In the genomic region with DNA sequence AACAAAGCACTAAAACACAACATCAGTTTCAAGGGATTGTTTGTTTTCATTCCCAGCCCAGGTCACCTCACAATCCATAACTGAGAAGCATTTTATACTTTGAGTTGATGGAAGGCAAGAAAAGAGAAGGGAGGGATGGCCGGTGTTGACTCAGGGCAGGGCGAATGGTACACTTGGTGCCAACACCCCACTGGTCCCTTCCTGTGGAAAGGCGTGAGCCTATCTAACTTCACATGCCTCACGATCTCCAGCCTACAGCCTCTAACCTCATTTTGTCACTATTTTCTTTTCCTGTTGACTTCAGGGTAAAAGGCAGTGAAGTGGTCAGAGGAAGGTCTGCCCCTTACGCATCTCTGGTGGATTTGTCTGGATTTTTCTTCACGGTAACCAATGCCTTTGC, we compare ENCODE assay signal across 17 cellular contexts. TPM values are rescaled to one million over a fixed set of nuclear protein-coding genes. Genes with fewer than 3 reads are reported as not detected.
DNase-seq lines count a peak whose midpoint lies in the region; ATAC-seq, FAIRE-seq and TF ChIP-seq lines count a peak whose summit lies in the region.
"Had no signal": no experiment of that assay in that cellular context is flagged by ENCODE, and none has a peak within 500 bp of the region (broad histone marks: within the 10 kb centered on the region; RNA-seq: fewer than 3 reads in every experiment).

No MANE protein-coding gene starts in this region.

- H3K9ac ChIP-seq in HepG2 (ENCODE audit: insufficient read depth, low read depth, low read length) (no peak overlapping the region), endothelial cell of umbilical vein (replicated peaks; ENCODE audit: extremely low read depth, insufficient read depth, low read length) (no peak overlapping the region), neural cell (ENCODE audit: low read length) (peak overlapping the region; percentile 30)

- TF ChIP-seq POLR2A in right lobe of liver (IDR thresholded peaks at IDR 0.05) (no peak), HepG2 (IDR thresholded peaks at IDR 0.05; ENCODE audit: insufficient read depth in 1 of 2, low read depth in 2 of 2, low read length in 2 of 2) (no peak), endothelial cell of umbilical vein (IDR thresholded peaks at IDR 0.05; ENCODE audit: low read depth, low read length) (no peak), spleen (IDR thresholded peaks at IDR 0.05) (no peak)

- TF ChIP-seq EP300 in HepG2 (IDR thresholded peaks at IDR 0.05; ENCODE audit: low read depth in 2 of 2, low read length in 2 of 2) (no peak), HepG2 (CRISPR knock-in tag; IDR thresholded peaks at IDR 0.05; ENCODE audit: borderline replicate concordance) (no peak), neural cell (conservative IDR thresholded peaks at IDR 0.05; ENCODE audit: poor library complexity, severe bottlenecking) (no peak)

- H3K4me2 ChIP-seq in HepG2 (ENCODE audit: low read depth, low read length) (no peak overlapping the region), endothelial cell of umbilical vein (ENCODE audit: insufficient read depth, low read length) (peak overlapping the region; percentile 14), neural cell (ENCODE audit: low read length) (no peak overlapping the region)

- CTCF ChIA-PET in HepG2 (lab: Yijun Ruan, JAX; ENCODE audit: low intra/inter-chr PET ratio, low total read pairs) (no interaction called here), endothelial cell of umbilical vein (lab: Charles Lee) (no interaction called here)

- WGBS in right lobe of liver (ENCODE audit: insufficient coverage, low coverage, low lambda C conversion rate, missing lambda C conversion rate): 69% methylated on average over 6 of the region's 6 CpGs
- WGBS in HepG2 (ENCODE audit: low lambda C conversion rate): 86% methylated on average over 6 of the region's 6 CpGs
- 72 to 86% (median 82%) methylated on average over 6 of the region's 6 CpGs for WGBS in spleen, 5 donors

- H3K9me1 ChIP-seq in endothelial cell of umbilical vein (replicated peaks; ENCODE audit: control insufficient read depth, extremely low read depth, insufficient read depth, low read length): no peaks in the 10 kb centered on the region

- H3K9me3 ChIP-seq in right lobe of liver (no peaks in the 10 kb centered on the region), HepG2 (ENCODE audit: low read length) (no peaks in the 10 kb centered on the region), endothelial cell of umbilical vein (replicated peaks; ENCODE audit: control insufficient read depth, insufficient read depth, low read length) (no peaks in the 10 kb centered on the region), neural cell (ENCODE audit: low read length) (no peaks in the 10 kb centered on the region), spleen (no peaks in the 10 kb centered on the region)
- H3K9me3 ChIP-seq: MG63 had no signal

- H3K4me1 ChIP-seq in right lobe of liver (no peaks in the 10 kb centered on the region), HepG2 (ENCODE audit: insufficient read depth, low read length) (no peaks in the 10 kb centered on the region), endothelial cell of umbilical vein (ENCODE audit: control insufficient read depth, extremely low read depth, insufficient read depth, low read length) (peaks cover 12% of the 10 kb centered on the region), spleen (peaks cover 0 to 6% (median 3%) of the 10 kb centered on the region in 6 donors)

- intact Hi-C loops in right lobe of liver (cut with DNase I): no loop called here
- intact Hi-C loops in HepG2 (cut with micrococcal nuclease; ENCODE audit: unreplicated experiment): no loop called here
- intact Hi-C loops in endothelial cell of umbilical vein (cut with micrococcal nuclease): no loop called here
- intact Hi-C loops in spleen (cut with DNase I; ENCODE audit: low total_unique reads): no loop called here

- POLR2A ChIA-PET in HepG2 (lab: Yijun Ruan, JAX) (no interaction called here), endothelial cell of umbilical vein (lab: Charles Lee) (no interaction called here)

- TF ChIP-seq RAD21 in HepG2 (CRISPR knock-in tag; IDR thresholded peaks at IDR 0.05): no peak
- no peak for TF ChIP-seq RAD21 in neural cell (conservative IDR thresholded peaks at IDR 0.05)

- ATAC-seq in right lobe of liver (peak in 3 of 4 donors; percentile 34 to 59 (median 38)), HepG2 (no peak)

- H3K27ac ChIP-seq in right lobe of liver: no peak overlapping the region
- H3K27ac ChIP-seq in HepG2 (ENCODE audit: extremely low read length, insufficient read depth, low read length): no peak overlapping the region
- no peak overlapping the region for H3K27ac ChIP-seq in endothelial cell of umbilical vein (ENCODE audit: insufficient read depth, low read depth, low read length)
- peak overlapping the region; percentile 80 for H3K27ac ChIP-seq in neural cell (ENCODE audit: low read length)
- no peak overlapping the region for H3K27ac ChIP-seq in spleen

- H3K4me3 ChIP-seq in right lobe of liver: no peak overlapping the region
- no peak overlapping the region for H3K4me3 ChIP-seq in HepG2 (replicated peaks in 1 of 3; ENCODE audit: insufficient read depth in 1 of 3, low read depth in 2 of 3, low read length in 3 of 3)
- H3K4me3 ChIP-seq in endothelial cell of umbilical vein (replicated peaks in 1 of 3; ENCODE audit: insufficient read depth in 1 of 3, low read depth in 1 of 3, low read length in 3 of 3): no peak overlapping the region
- peak overlapping the region; percentile 23 for H3K4me3 ChIP-seq in neural cell (ENCODE audit: low read length)
- no peak overlapping the region for H3K4me3 ChIP-seq in spleen
- H3K4me3 ChIP-seq: MG63 had no signal

- no TSS peak for BruUV-seq in HepG2 (replicated peaks; lab: Mats Ljungman, UMichigan)
- BruUV-seq in endothelial cell of umbilical vein (replicated peaks; lab: Mats Ljungman, UMichigan): no TSS peak

- in situ Hi-C loops in HepG2 (cut with HindIII; ENCODE audit: extremely low pct_ligation_motif_present, low pct_unique_long_range_greater_than_20kb): no loop called here

- no peak overlapping the region for H2AFZ ChIP-seq in HepG2 (ENCODE audit: low read length)
- H2AFZ ChIP-seq in endothelial cell of umbilical vein (ENCODE audit: low read depth, low read length): peak overlapping the region; percentile 68
- H2AFZ ChIP-seq in neural cell (ENCODE audit: low read depth, low read length): no peak overlapping the region

- FAIRE-seq in HepG2 (lab: Jason Lieb, UNC): no peak
- peak; percentile 37 for FAIRE-seq in endothelial cell of umbilical vein (lab: Jason Lieb, UNC)
- FAIRE-seq: GM12891, H54 had no signal

- H3K9me2 ChIP-seq in neural cell (ENCODE audit: insufficient read depth, low read length): no peaks in the 10 kb centered on the region

- DNase-seq in right lobe of liver (no peak), HepG2 (ENCODE audit: low spot score) (no peak), endothelial cell of umbilical vein (ENCODE audit: low read depth, low spot score) (peak; percentile 31), amniotic stem cell (lab: John Stamatoyannopoulos, UW) (no peak), spleen (no peak), DMS153 (lab: John Stamatoyannopoulos, UW) (no peak)
- DNase-seq in activated effector memory CD4-positive, alpha-beta T cell treated with Interleukin-2 at 50 U/mL for 16 hours: no peak
- DNase-seq: GF-D8, Karpas-422, MG63, NCI-H1092 treated with DMSO at 0.1 percent for 48 hours, NCI-H2081 treated with DMSO at 0.1 percent for 48 hours, NCI-H510A, NCI-H774 had no signal

- no peaks in the 10 kb centered on the region for H3K36me3 ChIP-seq in right lobe of liver
- H3K36me3 ChIP-seq in HepG2 (replicated peaks in 1 of 2; ENCODE audit: control insufficient read depth in 1 of 2, insufficient read depth in 2 of 2, low read length in 2 of 2): no peaks in the 10 kb centered on the region
- H3K36me3 ChIP-seq in endothelial cell of umbilical vein (ENCODE audit: control insufficient read depth in 2 of 2, extremely low read depth in 1 of 2, insufficient read depth in 2 of 2, low read length in 2 of 2): no peaks in the 10 kb centered on the region
- H3K36me3 ChIP-seq in neural cell (ENCODE audit: insufficient read depth, low read length): no peaks in the 10 kb centered on the region
- no peaks in the 10 kb centered on the region for H3K36me3 ChIP-seq in spleen

- H3F3A ChIP-seq in neural cell (ENCODE audit: insufficient read depth, low read length, poor library complexity, severe bottlenecking): no peaks in the 10 kb centered on the region

- H3K27me3 ChIP-seq in right lobe of liver: no peaks in the 10 kb centered on the region
- peaks cover 1 to 18% of the 10 kb centered on the region in 2 experiments; a peak in 1 of 5 replicates for H3K27me3 ChIP-seq in HepG2 (ENCODE audit: control insufficient read depth in 1 of 2, insufficient read depth in 2 of 2, low read length in 2 of 2)
- H3K27me3 ChIP-seq in endothelial cell of umbilical vein (ENCODE audit: control insufficient read depth in 2 of 2, insufficient read depth in 2 of 2, low read length in 2 of 2): no peaks in the 10 kb centered on the region
- H3K27me3 ChIP-seq in neural cell (ENCODE audit: insufficient read depth, low read depth, low read length): no peaks in the 10 kb centered on the region
- no peaks in the 10 kb centered on the region for H3K27me3 ChIP-seq in spleen (replicated peaks in 1 of 7)
- H3K27me3 ChIP-seq: MG63 had no signal

- TF ChIP-seq CTCF in right lobe of liver (IDR thresholded peaks at IDR 0.05) (no peak), HepG2 (CRISPR knock-in tag; IDR thresholded peaks at IDR 0.05) (no peak), endothelial cell of umbilical vein (IDR thresholded peaks at IDR 0.05; ENCODE audit: extremely low read depth in 1 of 2, insufficient read depth in 1 of 2, low read depth in 1 of 2, low read length in 2 of 2) (no peak), neural cell (IDR thresholded peaks at IDR 0.05; ENCODE audit: poor library complexity, severe bottlenecking) (no peak), spleen (IDR thresholded peaks at IDR 0.05 in 8 of 11, conservative IDR thresholded peaks at IDR 0.05 in 3 of 11) (no peak)

- H3K79me2 ChIP-seq in HepG2 (ENCODE audit: insufficient read depth, low read length) (no peaks in the 10 kb centered on the region), endothelial cell of umbilical vein (ENCODE audit: control insufficient read depth, insufficient read depth, low read length) (no peaks in the 10 kb centered on the region), neural cell (replicated peaks; ENCODE audit: insufficient read depth, low read length) (no peaks in the 10 kb centered on the region)

- H4K20me1 ChIP-seq in HepG2 (ENCODE audit: insufficient read depth, low read length): no peaks in the 10 kb centered on the region
- H4K20me1 ChIP-seq in endothelial cell of umbilical vein (replicated peaks; ENCODE audit: control insufficient read depth, extremely low read depth, insufficient read depth, low read length): no peaks in the 10 kb centered on the region
- H4K20me1 ChIP-seq in neural cell (ENCODE audit: insufficient read depth): no peaks in the 10 kb centered on the region

- dilution Hi-C loops in endothelial cell of umbilical vein (cut with MboI; ENCODE audit: extremely low pct_ligation_motif_present, low sequenced_read_pairs): no loop called here

RNA-seq across cellular contexts. Expression of a gene that starts 53.5 kb away (rescaled TPM):
- total RNA-seq in right lobe of liver (10 to 100 TPM; 12.0 to 19.0 (median 15.8) TPM), HepG2 (2016; rRNA removed; fragmentation: Illumina TruSeq; extraction: Trizol) (8.2 and 8.9 TPM in 2 replicates), endothelial cell of umbilical vein (97.5 and 103 TPM in 2 replicates), spleen (100 to 1,000 TPM in 1 of 7 donors, 10 to 100 TPM in 6; 44.9 to 103 (median 65.7) TPM)
- total RNA-seq in HepG2 (2016; cell fraction: cytosol; rRNA removed; fragmentation: Illumina TruSeq; extraction: Trizol; ENCODE audit: low read depth): 0.91 and 1.1 TPM in 2 replicates
- total RNA-seq in HepG2 (2016; cell fraction: insoluble cytoplasmic fraction; rRNA removed; fragmentation: Illumina TruSeq; extraction: Trizol): 8.5 and 8.6 TPM in 2 replicates
- 2.7 and 3.7 TPM in 2 replicates for total RNA-seq in HepG2 (2016; cell fraction: membrane; rRNA removed; fragmentation: Illumina TruSeq; extraction: Trizol)
- 19.3 and 22.1 TPM in 2 replicates for total RNA-seq in HepG2 (2016; cell fraction: nucleus; rRNA removed; fragmentation: Illumina TruSeq; extraction: Trizol)
- polyA plus RNA-seq in HepG2 (2011; rRNA removed) (6.7 and 7.5 TPM in 2 replicates), endothelial cell of umbilical vein (15.6 and 18.5 TPM in 2 replicates), neural cell (7.0 and 15.1 TPM in 2 replicates), spleen (1 to 10 TPM; 3.9 to 7.7 (median 4.5) TPM)
- polyA plus RNA-seq in HepG2 (2011; cell fraction: cytosol; rRNA removed): 5.4 and 5.6 TPM in 2 replicates
- 8.8 and 9.0 TPM in 2 replicates for polyA plus RNA-seq in HepG2 (2011; cell fraction: nucleus; rRNA removed)
- 7.3 and 8.1 TPM in 2 replicates for polyA plus RNA-seq in HepG2 (2012)
- polyA plus RNA-seq in HepG2 (2016; cell fraction: cytosol; fragmentation: Illumina TruSeq; extraction: Trizol; ENCODE audit: low read depth): 0.12 and 0.19 TPM in 2 replicates
- polyA plus RNA-seq in HepG2 (2016; cell fraction: insoluble cytoplasmic fraction; fragmentation: Illumina TruSeq; extraction: Trizol; ENCODE audit: low read depth): 6.5 and 7.2 TPM in 2 replicates
- 0.71 and 0.77 TPM in 2 replicates for polyA plus RNA-seq in HepG2 (2016; cell fraction: membrane; fragmentation: Illumina TruSeq; extraction: Trizol; ENCODE audit: low read depth)
- 8.4 and 10.2 TPM in 2 replicates for polyA plus RNA-seq in HepG2 (2016; cell fraction: nucleus; fragmentation: Illumina TruSeq; extraction: Trizol; ENCODE audit: insufficient read depth, low read depth)
- polyA minus RNA-seq in HepG2 (2011; rRNA and poly(A)+ RNA removed; ENCODE audit: low replicate concordance): 2.9 and 20.7 TPM in 2 replicates
- polyA minus RNA-seq in HepG2 (2011; cell fraction: cytosol; rRNA and poly(A)+ RNA removed): 12.7 and 13.1 TPM in 2 replicates
- polyA minus RNA-seq in HepG2 (2011; cell fraction: nucleus; rRNA and poly(A)+ RNA removed): 42.2 and 48.4 TPM in 2 replicates
- 22.2 and 22.6 TPM in 2 replicates for polyA plus RNA-seq in endothelial cell of umbilical vein (2011; cell fraction: cytosol; rRNA removed)
- 55.6 and 63.0 TPM in 2 replicates for polyA plus RNA-seq in endothelial cell of umbilical vein (2011; cell fraction: nucleus; rRNA removed)
- 37.7 and 41.6 TPM in 2 replicates for polyA plus RNA-seq in endothelial cell of umbilical vein (2012)
- polyA minus RNA-seq in endothelial cell of umbilical vein (66.8 and 84.9 TPM in 2 replicates), neural cell (30.9 and 39.8 TPM in 2 replicates)
- 2.4 TPM for polyA minus RNA-seq in endothelial cell of umbilical vein (2011; cell fraction: cytosol; rRNA and poly(A)+ RNA removed)
- 137 and 139 TPM in 2 replicates for polyA minus RNA-seq in endothelial cell of umbilical vein (2011; cell fraction: nucleus; rRNA and poly(A)+ RNA removed)
